ENCODE assay signal across 1 cellular context in the genomic region with DNA sequence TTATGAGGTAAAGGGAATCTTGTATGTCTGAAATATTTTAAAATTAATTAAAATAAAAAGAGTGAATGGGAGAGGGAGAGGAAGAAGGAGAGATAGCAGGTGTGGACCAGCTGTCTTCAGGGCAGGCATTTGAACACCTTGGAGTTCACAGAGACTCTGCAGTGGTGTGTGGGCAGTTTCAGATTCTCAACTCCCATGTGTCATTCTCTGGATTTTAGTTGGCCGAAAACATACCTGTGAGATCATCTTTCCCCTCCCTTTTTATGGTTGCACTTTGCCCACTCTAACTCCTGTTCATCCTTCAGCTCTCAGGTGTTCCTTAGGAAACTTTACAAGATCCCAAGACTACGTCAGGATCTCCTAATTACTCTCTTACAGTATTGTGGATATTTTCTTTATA.
TF ChIP-seq lines count a peak whose summit lies in the region.

No MANE protein-coding gene starts in this region.

TF ChIP-seq in GM23338, 12 proteins besides CTCF, POLR2A, EP300 and RAD21 (continued from another document):
- TF ChIP-seq REST (IDR thresholded peaks at IDR 0.05; ENCODE audit: unreplicated experiment): no peak
- no peak for TF ChIP-seq POLR2AphosphoS5 (IDR thresholded peaks at IDR 0.05; ENCODE audit: low read depth)
- no peak for TF ChIP-seq EZH2phosphoT487 (IDR thresholded peaks at IDR 0.05; ENCODE audit: unreplicated experiment)
- TF ChIP-seq, protein P1, sequence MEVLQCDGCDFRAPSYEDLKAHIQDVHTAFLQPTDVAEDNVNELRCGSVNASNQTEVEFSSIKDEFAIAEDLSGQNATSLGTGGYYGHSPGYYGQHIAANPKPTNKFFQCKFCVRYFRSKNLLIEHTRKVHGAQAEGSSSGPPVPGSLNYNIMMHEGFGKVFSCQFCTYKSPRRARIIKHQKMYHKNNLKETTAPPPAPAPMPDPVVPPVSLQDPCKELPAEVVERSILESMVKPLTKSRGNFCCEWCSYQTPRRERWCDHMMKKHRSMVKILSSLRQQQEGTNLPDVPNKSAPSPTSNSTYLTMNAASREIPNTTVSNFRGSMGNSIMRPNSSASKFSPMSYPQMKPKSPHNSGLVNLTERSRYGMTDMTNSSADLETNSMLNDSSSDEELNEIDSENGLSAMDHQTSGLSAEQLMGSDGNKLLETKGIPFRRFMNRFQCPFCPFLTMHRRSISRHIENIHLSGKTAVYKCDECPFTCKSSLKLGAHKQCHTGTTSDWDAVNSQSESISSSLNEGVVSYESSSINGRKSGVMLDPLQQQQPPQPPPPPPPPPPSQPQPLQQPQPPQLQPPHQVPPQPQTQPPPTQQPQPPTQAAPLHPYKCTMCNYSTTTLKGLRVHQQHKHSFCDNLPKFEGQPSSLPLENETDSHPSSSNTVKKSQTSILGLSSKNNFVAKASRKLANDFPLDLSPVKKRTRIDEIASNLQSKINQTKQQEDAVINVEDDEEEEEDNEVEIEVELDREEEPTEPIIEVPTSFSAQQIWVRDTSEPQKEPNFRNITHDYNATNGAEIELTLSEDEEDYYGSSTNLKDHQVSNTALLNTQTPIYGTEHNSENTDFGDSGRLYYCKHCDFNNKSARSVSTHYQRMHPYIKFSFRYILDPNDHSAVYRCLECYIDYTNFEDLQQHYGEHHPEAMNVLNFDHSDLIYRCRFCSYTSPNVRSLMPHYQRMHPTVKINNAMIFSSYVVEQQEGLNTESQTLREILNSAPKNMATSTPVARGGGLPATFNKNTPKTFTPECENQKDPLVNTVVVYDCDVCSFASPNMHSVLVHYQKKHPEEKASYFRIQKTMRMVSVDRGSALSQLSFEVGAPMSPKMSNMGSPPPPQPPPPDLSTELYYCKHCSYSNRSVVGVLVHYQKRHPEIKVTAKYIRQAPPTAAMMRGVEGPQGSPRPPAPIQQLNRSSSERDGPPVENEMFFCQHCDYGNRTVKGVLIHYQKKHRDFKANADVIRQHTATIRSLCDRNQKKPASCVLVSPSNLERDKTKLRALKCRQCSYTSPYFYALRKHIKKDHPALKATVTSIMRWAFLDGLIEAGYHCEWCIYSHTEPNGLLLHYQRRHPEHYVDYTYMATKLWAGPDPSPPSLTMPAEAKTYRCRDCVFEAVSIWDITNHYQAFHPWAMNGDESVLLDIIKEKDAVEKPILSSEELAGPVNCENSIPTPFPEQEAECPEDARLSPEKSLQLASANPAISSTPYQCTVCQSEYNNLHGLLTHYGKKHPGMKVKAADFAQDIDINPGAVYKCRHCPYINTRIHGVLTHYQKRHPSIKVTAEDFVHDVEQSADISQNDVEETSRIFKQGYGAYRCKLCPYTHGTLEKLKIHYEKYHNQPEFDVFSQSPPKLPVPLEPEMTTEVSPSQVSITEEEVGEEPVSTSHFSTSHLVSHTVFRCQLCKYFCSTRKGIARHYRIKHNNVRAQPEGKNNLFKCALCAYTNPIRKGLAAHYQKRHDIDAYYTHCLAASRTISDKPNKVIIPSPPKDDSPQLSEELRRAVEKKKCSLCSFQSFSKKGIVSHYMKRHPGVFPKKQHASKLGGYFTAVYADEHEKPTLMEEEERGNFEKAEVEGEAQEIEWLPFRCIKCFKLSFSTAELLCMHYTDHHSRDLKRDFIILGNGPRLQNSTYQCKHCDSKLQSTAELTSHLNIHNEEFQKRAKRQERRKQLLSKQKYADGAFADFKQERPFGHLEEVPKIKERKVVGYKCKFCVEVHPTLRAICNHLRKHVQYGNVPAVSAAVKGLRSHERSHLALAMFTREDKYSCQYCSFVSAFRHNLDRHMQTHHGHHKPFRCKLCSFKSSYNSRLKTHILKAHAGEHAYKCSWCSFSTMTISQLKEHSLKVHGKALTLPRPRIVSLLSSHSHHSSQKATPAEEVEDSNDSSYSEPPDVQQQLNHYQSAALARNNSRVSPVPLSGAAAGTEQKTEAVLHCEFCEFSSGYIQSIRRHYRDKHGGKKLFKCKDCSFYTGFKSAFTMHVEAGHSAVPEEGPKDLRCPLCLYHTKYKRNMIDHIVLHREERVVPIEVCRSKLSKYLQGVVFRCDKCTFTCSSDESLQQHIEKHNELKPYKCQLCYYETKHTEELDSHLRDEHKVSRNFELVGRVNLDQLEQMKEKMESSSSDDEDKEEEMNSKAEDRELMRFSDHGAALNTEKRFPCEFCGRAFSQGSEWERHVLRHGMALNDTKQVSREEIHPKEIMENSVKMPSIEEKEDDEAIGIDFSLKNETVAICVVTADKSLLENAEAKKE (CRISPR knock-in tag; IDR thresholded peaks at IDR 0.05): no peak
- TF ChIP-seq CREB1 (CRISPR knock-in tag; IDR thresholded peaks at IDR 0.05; ENCODE audit: low read depth): no peak
- TF ChIP-seq, protein P2, sequence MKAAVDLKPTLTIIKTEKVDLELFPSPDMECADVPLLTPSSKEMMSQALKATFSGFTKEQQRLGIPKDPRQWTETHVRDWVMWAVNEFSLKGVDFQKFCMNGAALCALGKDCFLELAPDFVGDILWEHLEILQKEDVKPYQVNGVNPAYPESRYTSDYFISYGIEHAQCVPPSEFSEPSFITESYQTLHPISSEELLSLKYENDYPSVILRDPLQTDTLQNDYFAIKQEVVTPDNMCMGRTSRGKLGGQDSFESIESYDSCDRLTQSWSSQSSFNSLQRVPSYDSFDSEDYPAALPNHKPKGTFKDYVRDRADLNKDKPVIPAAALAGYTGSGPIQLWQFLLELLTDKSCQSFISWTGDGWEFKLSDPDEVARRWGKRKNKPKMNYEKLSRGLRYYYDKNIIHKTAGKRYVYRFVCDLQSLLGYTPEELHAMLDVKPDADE (IDR thresholded peaks at IDR 0.05): no peak
- TF ChIP-seq STAT1 (IDR thresholded peaks at IDR 0.05; ENCODE audit: unreplicated experiment): no peak
- TF ChIP-seq NANOG (IDR thresholded peaks at IDR 0.05; ENCODE audit: borderline replicate concordance): no peak
- no peak for TF ChIP-seq ZNF114 (CRISPR knock-in tag; IDR thresholded peaks at IDR 0.05)
